Comparison of ENCODE assay signal across 8 cellular contexts in the genomic region with DNA sequence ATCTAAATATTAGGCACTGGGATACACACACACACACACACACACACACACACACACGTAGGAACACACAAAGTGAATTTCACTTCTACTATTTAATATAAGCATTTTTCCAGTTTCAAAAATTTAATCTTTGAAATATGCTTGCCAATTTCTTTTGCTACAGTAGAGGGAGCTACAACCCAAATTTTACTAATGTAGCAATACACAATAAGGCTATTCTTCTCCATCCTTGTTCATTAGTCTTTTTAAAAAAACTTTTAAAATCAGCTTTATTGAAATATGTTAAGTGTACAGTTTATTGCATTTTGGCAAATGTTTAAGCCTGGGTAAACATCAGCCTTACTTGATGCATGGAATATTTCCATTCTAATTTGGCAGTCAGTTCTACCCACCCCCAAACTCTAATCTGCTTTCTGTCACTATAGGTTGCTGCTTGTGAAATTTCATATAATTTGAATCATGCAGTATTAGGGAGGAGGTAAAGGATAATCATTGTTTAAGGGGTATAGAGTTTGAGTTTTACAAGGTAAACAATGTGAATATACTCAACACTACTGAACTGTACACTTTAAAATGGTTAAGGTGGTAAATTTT.
DNase-seq lines count a peak whose midpoint lies in the region; ATAC-seq and TF ChIP-seq lines count a peak whose summit lies in the region.

No MANE protein-coding gene starts in this region.

- no peak for ATAC-seq in GM19467 (IDR thresholded peaks at IDR 0.05; ENCODE audit: unreplicated experiment)

- peak; percentile 76 for TF ChIP-seq CTCF in neural crest cell (conservative IDR thresholded peaks at IDR 0.05)

- DNase-seq in NCI-H1417 (lab: John Stamatoyannopoulos, UW) (peak in 2 of 3 experiments; percentile 47 to 53), NCI-H1417 treated with DMSO at 0.1 percent for 48 hours (lab: John Stamatoyannopoulos, UW) (no peak), NCI-H446 treated with DMSO at 0.1 percent for 48 hours (lab: John Stamatoyannopoulos, UW) (peak; percentile 38), dermis blood vessel endothelial cell (peak; percentile 57), neural crest cell (ENCODE audit: low read depth, low spot score) (no peak), NK-92 (lab: John Stamatoyannopoulos, UW; ENCODE audit: unreplicated experiment) (no peak)
- DNase-seq in stimulated activated naive CD4-positive, alpha-beta T cell treated with Interleukin-2 at 50 U/mL for 16 hours (lab: John Stamatoyannopoulos, UW): no peak

- H3K9me3 Mint-ChIP-seq in neural crest cell: no peaks in the 10 kb centered on the region

- H3K27ac Mint-ChIP-seq in neural crest cell (ENCODE audit: unreplicated experiment): no peak overlapping the region

- H3K4me1 Mint-ChIP-seq in neural crest cell: no peaks in the 10 kb centered on the region

- no peak overlapping the region for H3K4me3 Mint-ChIP-seq in neural crest cell

- H3K27me3 Mint-ChIP-seq in neural crest cell (ENCODE audit: low read depth): no peaks in the 10 kb centered on the region

- peaks cover 11% of the 10 kb centered on the region for H3K36me3 Mint-ChIP-seq in neural crest cell (ENCODE audit: low read depth)

Comparison
In these comparisons a context has a peak if more than half of its experiments do, and no peak if none do; other contexts are left out.
1. DNase-seq: peak in NCI-H1417 (2 of 3), NCI-H446 treated with DMSO at 0.1 percent for 48 hours (single experiment) and dermis blood vessel endothelial cell (single experiment); none in NCI-H1417 treated with DMSO at 0.1 percent for 48 hours (single experiment), neural crest cell (single experiment), stimulated activated naive CD4-positive, alpha-beta T cell treated with Interleukin-2 at 50 U/mL for 16 hours (single experiment) and NK-92 (single experiment).